ENCODE assay signal across 25 cellular contexts in the genomic region with DNA sequence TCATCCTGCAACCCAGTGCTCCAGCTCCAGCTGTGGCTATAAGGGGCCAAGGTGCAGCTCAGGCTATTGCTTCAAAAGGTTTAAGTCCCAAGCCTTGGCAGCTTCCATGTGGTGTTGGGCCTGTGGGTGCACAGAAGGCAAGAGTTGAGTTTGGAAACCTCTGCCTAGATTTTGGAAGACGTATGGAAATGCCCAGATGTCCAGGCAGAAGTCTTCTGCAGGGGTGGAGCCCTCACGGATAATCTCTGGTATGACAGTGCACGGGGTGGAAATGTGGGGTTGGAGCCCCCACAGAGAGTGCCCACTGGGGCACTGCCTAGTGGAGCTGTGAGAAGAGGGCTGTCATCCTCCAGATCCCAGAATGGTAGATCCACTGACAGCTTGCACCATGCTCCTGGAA. TPM values are rescaled to one million over a fixed set of nuclear protein-coding genes. Genes with fewer than 3 reads are reported as not detected.
"Had no signal": no experiment of that assay in that cellular context is flagged by ENCODE, and none has a peak within 500 bp of the region (broad histone marks: within the 10 kb centered on the region; RNA-seq: fewer than 3 reads in every experiment).

No MANE protein-coding gene starts in this region.

- H3K4me2 ChIP-seq: KMS-11, SK-N-SH had no signal

- FAIRE-seq: HepG2 had no signal

- ATAC-seq: HepG2, Panc1, PC-3, T-cell had no signal

- H3K9me3 ChIP-seq: SK-N-SH had no signal

- H3K4me1 Mint-ChIP-seq: T-cell had no signal

- DNase-seq: IMR-90, Kasumi-1, MM.1S, NCI-H1092 treated with DMSO at 0.1 percent for 48 hours, NCI-H1436, NCI-H187, NCI-H2029, NCI-H2081 treated with DMSO at 0.1 percent for 48 hours, NCI-H2171, NCI-H226, NCI-H446, NCI-H510A, NCI-H524 treated with DMSO at 0.1 percent for 48 hours, NCI-H69, NCI-H774, PC-3, SHP77, SK-N-SH, SW 1271, T-cell had no signal

- H3K9ac ChIP-seq: KMS-11, SK-N-SH had no signal

- H3K27ac ChIP-seq: KMS-11, RWPE1 had no signal

- H3K27ac Mint-ChIP-seq: T-cell had no signal

- H3K36me3 Mint-ChIP-seq: T-cell had no signal

- H3K4me3 Mint-ChIP-seq: T-cell had no signal

RNA-seq across cellular contexts. Expression of a gene that starts 44.5 kb away (rescaled TPM):
- total RNA-seq: HepG2, PC-3, SK-MEL-5 had no signal
- polyA plus RNA-seq: HepG2 had no signal
